In the genomic region with DNA sequence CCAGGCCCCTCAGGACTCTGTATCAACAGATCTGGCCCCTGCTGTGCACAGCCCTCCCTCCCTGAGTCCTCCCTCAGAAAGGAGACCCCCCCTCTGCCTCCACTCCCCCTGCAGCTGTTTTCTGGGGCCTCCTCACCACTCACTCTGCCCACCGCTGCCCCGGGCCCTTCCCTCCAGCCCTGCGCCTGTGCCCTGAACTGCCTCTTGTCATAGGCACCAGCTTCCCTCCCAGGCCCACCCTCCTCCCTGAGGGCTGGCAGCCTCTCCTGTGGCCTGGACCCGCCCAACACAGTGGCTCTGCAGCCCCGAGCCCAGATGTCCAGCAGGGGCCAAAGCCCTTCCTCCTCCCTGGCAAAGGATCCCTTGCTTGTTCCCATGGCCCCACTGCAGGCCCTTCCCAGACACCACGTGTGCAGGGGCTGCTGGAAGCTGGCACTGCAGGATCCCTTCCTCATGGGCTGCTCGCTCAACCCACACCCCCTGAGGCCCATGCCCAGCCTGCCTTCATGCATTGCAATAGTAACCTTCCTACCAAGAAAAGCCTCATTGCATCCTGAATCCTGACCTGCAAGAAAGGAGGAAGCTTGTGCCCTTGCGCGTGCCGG, we compare ENCODE assay signal across 11 cellular contexts. TPM values are rescaled to one million over a fixed set of nuclear protein-coding genes. Genes with fewer than 3 reads are reported as not detected.
A peak's percentile ranks its signal among the peaks of the same experiment; 100 is the strongest.
DNase-seq lines count a peak whose midpoint lies in the region; ATAC-seq and TF ChIP-seq lines count a peak whose summit lies in the region.
"Had no signal": no experiment of that assay in that cellular context is flagged by ENCODE, and none has a peak within 500 bp of the region (broad histone marks: within the 10 kb centered on the region; RNA-seq: fewer than 3 reads in every experiment).

No MANE protein-coding gene starts in this region.

- H3K4me3 ChIP-seq in MM.1S (ENCODE audit: low read length): no peak overlapping the region

- no peak overlapping the region for H2AFZ ChIP-seq in MM.1S (ENCODE audit: low read length)

- no peaks in the 10 kb centered on the region for H3K9me3 ChIP-seq in MM.1S (replicated peaks; ENCODE audit: insufficient read depth, low read length)
- H3K9me3 ChIP-seq: heart right ventricle had no signal

- H4K20me1 ChIP-seq in MM.1S (ENCODE audit: insufficient read depth, low read length): no peaks in the 10 kb centered on the region

- peaks cover 4% of the 10 kb centered on the region; the same call in 1 of the 2 replicates for H3F3A ChIP-seq in MM.1S (ENCODE audit: insufficient read depth, low read length)

- peak overlapping the region; percentile 92; the same call in 1 of the 2 replicates for H3K4me2 ChIP-seq in MM.1S (ENCODE audit: low read depth, low read length)

- H3K36me3 ChIP-seq in MM.1S (replicated peaks; ENCODE audit: insufficient read depth, low read length): no peaks in the 10 kb centered on the region

- ATAC-seq in central memory CD8-positive, alpha-beta T cell (replicated peaks; ENCODE audit: extremely low read depth, poor library complexity, severe bottlenecking): no peak
- ATAC-seq in HG03571 (IDR thresholded peaks at IDR 0.05; ENCODE audit: unreplicated experiment): no peak
- ATAC-seq in HG03175 (IDR thresholded peaks at IDR 0.05; ENCODE audit: unreplicated experiment): no peak
- ATAC-seq: activated CD4-positive, CD25-positive, alpha-beta regulatory T cell treated with anti-CD3 and anti-CD28 coated beads, Interleukin-2, amount 50 U/mL, for 24 hours had no signal

- peaks cover 13% of the 10 kb centered on the region for H3K4me1 Mint-ChIP-seq in activated CD4-positive, alpha-beta T cell treated with anti-CD3 and anti-CD28 coated beads, Interleukin-2, amount 10 ng/mL, durations not matched to agents 24 days and 14 days
- H3K4me1 Mint-ChIP-seq in central memory CD8-positive, alpha-beta T cell: peaks cover 20% of the 10 kb centered on the region

- intact Hi-C loops in activated CD4-positive, alpha-beta T cell treated with anti-CD3 and anti-CD28 coated beads, Interleukin-2, amount 10 ng/mL, durations not matched to agents 24 days and 14 days (cut with micrococcal nuclease): loop anchor here (2.0 kb wide), 1 partner anchor 67 kb away; no protein-coding TSS in a partner anchor

- TF ChIP-seq CTCF in MM.1S (IDR thresholded peaks at IDR 0.05; ENCODE audit: low read length): no peak

- no peaks in the 10 kb centered on the region for H3K27me3 Mint-ChIP-seq in activated CD4-positive, alpha-beta T cell treated with anti-CD3 and anti-CD28 coated beads, Interleukin-2, amount 10 ng/mL, durations not matched to agents 24 days and 14 days
- no peaks in the 10 kb centered on the region for H3K27me3 Mint-ChIP-seq in central memory CD8-positive, alpha-beta T cell

- peaks cover 54% of the 10 kb centered on the region for H3K79me2 ChIP-seq in MM.1S (ENCODE audit: low read length)

- no peak overlapping the region for H3K27ac ChIP-seq in MM.1S (ENCODE audit: low read length)

- no peak for DNase-seq in activated CD4-positive, alpha-beta T cell treated with anti-CD3 and anti-CD28 coated beads, Interleukin-2, amount 10 ng/mL, durations not matched to agents 24 days and 14 days
- no peak for DNase-seq in activated CD4-positive, alpha-beta T cell treated with anti-CD3 and anti-CD28 coated beads, Interleukin-2, amount 50 U/mL, for 48 hours
- DNase-seq in MM.1S: no peak
- DNase-seq in central memory CD8-positive, alpha-beta T cell (ENCODE audit: low spot score in 2 of 2): no peak
- peak; percentile 26 for DNase-seq in renal cortical epithelial cell (ENCODE audit: low read depth)
- DNase-seq in activated effector memory CD4-positive, alpha-beta T cell treated with anti-CD3 and anti-CD28 coated beads, Interleukin-2, amount 50 U/mL, for 16 hours: no peak
- DNase-seq: heart right ventricle had no signal

- H3K36me3 Mint-ChIP-seq in activated CD4-positive, alpha-beta T cell treated with anti-CD3 and anti-CD28 coated beads, Interleukin-2, amount 10 ng/mL, durations not matched to agents 24 days and 14 days (ENCODE audit: low read depth): peaks cover 7% of the 10 kb centered on the region
- H3K36me3 Mint-ChIP-seq in central memory CD8-positive, alpha-beta T cell (ENCODE audit: insufficient read depth): peaks cover 22% of the 10 kb centered on the region

- no peaks in the 10 kb centered on the region for H3K9me2 ChIP-seq in MM.1S (replicated peaks; ENCODE audit: insufficient read depth, low read length)

- H3K4me1 ChIP-seq in MM.1S (ENCODE audit: low read length): no peaks in the 10 kb centered on the region

- H3K27me3 ChIP-seq in MM.1S (replicated peaks; ENCODE audit: insufficient read depth, low read length): no peaks in the 10 kb centered on the region
- H3K27me3 ChIP-seq: heart right ventricle had no signal

- H3K27ac Mint-ChIP-seq in activated CD4-positive, alpha-beta T cell treated with anti-CD3 and anti-CD28 coated beads, Interleukin-2, amount 10 ng/mL, durations not matched to agents 24 days and 14 days: peak overlapping the region; percentile 60
- H3K27ac Mint-ChIP-seq in central memory CD8-positive, alpha-beta T cell (ENCODE audit: low read depth): no peak overlapping the region

- peak overlapping the region; percentile 82 for H3K4me3 Mint-ChIP-seq in activated CD4-positive, alpha-beta T cell treated with anti-CD3 and anti-CD28 coated beads, Interleukin-2, amount 10 ng/mL, durations not matched to agents 24 days and 14 days
- H3K4me3 Mint-ChIP-seq in central memory CD8-positive, alpha-beta T cell: peak overlapping the region; percentile 77

- no peak overlapping the region for H3K9ac ChIP-seq in MM.1S (ENCODE audit: low read length)

- no peaks in the 10 kb centered on the region for H3K9me3 Mint-ChIP-seq in activated CD4-positive, alpha-beta T cell treated with anti-CD3 and anti-CD28 coated beads, Interleukin-2, amount 10 ng/mL, durations not matched to agents 24 days and 14 days
- no peaks in the 10 kb centered on the region for H3K9me3 Mint-ChIP-seq in central memory CD8-positive, alpha-beta T cell
- H3K9me3 Mint-ChIP-seq: mesothelial cell of epicardium had no signal

RNA-seq across cellular contexts. Expression of gene GNPTG, which starts 25.8 kb away (rescaled TPM):
- total RNA-seq in activated CD4-positive, alpha-beta T cell treated with anti-CD3 and anti-CD28 coated beads, Interleukin-2, amount 10 ng/mL, durations not matched to agents 24 days and 14 days: 23.3 and 23.9 TPM in 2 replicates
- 30.6 and 101 TPM in 2 replicates for total RNA-seq in renal cortical epithelial cell

RNA-seq across cellular contexts. Expression of gene TSR3, which starts 25.8 kb away (rescaled TPM):
- 81.5 and 88.2 TPM in 2 replicates for total RNA-seq in activated CD4-positive, alpha-beta T cell treated with anti-CD3 and anti-CD28 coated beads, Interleukin-2, amount 10 ng/mL, durations not matched to agents 24 days and 14 days
- 56.9 and 85.1 TPM in 2 replicates for total RNA-seq in renal cortical epithelial cell

RNA-seq across cellular contexts. Expression of gene UNKL, which starts 37.0 kb away (rescaled TPM):
- total RNA-seq in activated CD4-positive, alpha-beta T cell treated with anti-CD3 and anti-CD28 coated beads, Interleukin-2, amount 10 ng/mL, durations not matched to agents 24 days and 14 days: 38.4 and 43.9 TPM in 2 replicates
- 5.4 and 13.8 TPM in 2 replicates for total RNA-seq in renal cortical epithelial cell

RNA-seq across cellular contexts. Expression of gene UQCC4, which starts 43.0 kb away (rescaled TPM):
- 22.3 and 24.6 TPM in 2 replicates for total RNA-seq in activated CD4-positive, alpha-beta T cell treated with anti-CD3 and anti-CD28 coated beads, Interleukin-2, amount 10 ng/mL, durations not matched to agents 24 days and 14 days
- 12.4 and 15.8 TPM in 2 replicates for total RNA-seq in renal cortical epithelial cell

RNA-seq across cellular contexts. Expression of gene BAIAP3, which starts 44.1 kb away (rescaled TPM):
- 0.30 TPM in 1 of 2 replicates, not detected in the other for total RNA-seq in activated CD4-positive, alpha-beta T cell treated with anti-CD3 and anti-CD28 coated beads, Interleukin-2, amount 10 ng/mL, durations not matched to agents 24 days and 14 days
- 2.1 and 3.0 TPM in 2 replicates for total RNA-seq in renal cortical epithelial cell
